Comparison of ENCODE assay signal across 32 cellular contexts in genomic region chr13:50025446-50025845, GRCh38. TPM values are rescaled to one million over a fixed set of nuclear protein-coding genes. Genes with fewer than 3 reads are reported as not detected.
DNase-seq lines count a peak whose midpoint lies in the region; ATAC-seq and TF ChIP-seq lines count a peak whose summit lies in the region.
"Had no signal": no experiment of that assay in that cellular context is flagged by ENCODE, and none has a peak within 500 bp of the region (broad histone marks: within the 10 kb centered on the region; RNA-seq: fewer than 3 reads in every experiment).

No MANE protein-coding gene starts in this region.

- POLR2A ChIA-PET in OCI-LY7 (lab: Charles Lee): no interaction called here
- POLR2A ChIA-PET in CD8-positive, alpha-beta T cell (lab: Charles Lee): no interaction called here

- H3K9me2 ChIP-seq in OCI-LY7 (ENCODE audit: insufficient read depth, low read length): no peaks in the 10 kb centered on the region

- BruUV-seq in OCI-LY7 (replicated peaks; lab: Mats Ljungman, UMichigan): TSS peak; percentile 18

- H3K27ac ChIP-seq in OCI-LY7 (ENCODE audit: low read depth, low read length, poor library complexity, severe bottlenecking): no peak overlapping the region
- peak overlapping the region; percentile 14 for H3K27ac ChIP-seq in neutrophil
- no peak overlapping the region for H3K27ac ChIP-seq in CD8-positive, alpha-beta T cell (ENCODE audit: low read depth, low read length)
- H3K27ac ChIP-seq: BLaER1, body of pancreas, HL-60, KMS-11, right lobe of liver, spleen, testis had no signal

- H3K4me1 ChIP-seq in OCI-LY7 (ENCODE audit: insufficient read depth, low read length, poor library complexity, severe bottlenecking): peaks cover 22% of the 10 kb centered on the region
- H3K4me1 ChIP-seq in neutrophil (ENCODE audit: control insufficient read depth in 1 of 2, insufficient read depth in 1 of 2, low read depth in 1 of 2, low read length in 1 of 2): peaks cover 7 to 10% of the 10 kb centered on the region in 2 experiments
- H3K4me1 ChIP-seq in CD8-positive, alpha-beta T cell (ENCODE audit: insufficient read depth, low read length): no peaks in the 10 kb centered on the region
- H3K4me1 ChIP-seq: BLaER1, body of pancreas, testis, uterus had no signal

- H3K4me3 Mint-ChIP-seq in effector memory CD8-positive, alpha-beta T cell: no peak overlapping the region
- H3K4me3 Mint-ChIP-seq in CD8-positive, alpha-beta T cell: no peak overlapping the region
- H3K4me3 Mint-ChIP-seq: activated B cell treated with CpG ODN at 0.5 μM for 24 hours; activated CD4-positive, alpha-beta T cell treated with anti-CD3 and anti-CD28 coated beads, Interleukin-2, amount 10 ng/mL, durations not matched to agents 7 days and 5 days; activated naive CD8-positive, alpha-beta T cell treated with anti-CD3 and anti-CD28 coated beads, Interleukin-2, amount 50 U/mL, for 24 hours; activated T-cell treated with anti-CD3 and anti-CD28 coated beads, Interleukin-2, amount 50 U/mL, for 4 hours; H9; immature natural killer cell; stimulated activated naive CD8-positive, alpha-beta T cell treated with anti-CD3 and anti-CD28 coated beads, Interleukin-15, Interleukin-2, amounts not matched to agents 100 ng/mL and 50 ng/mL, for 24 hours had no signal

- TF ChIP-seq CTCF in AG10803 (conservative IDR thresholded peaks at IDR 0.05; ENCODE audit: low read length) (no peak), OCI-LY7 (conservative IDR thresholded peaks at IDR 0.05; ENCODE audit: low read length) (no peak), neutrophil (IDR thresholded peaks at IDR 0.05) (no peak)
- TF ChIP-seq CTCF in CD8-positive, alpha-beta T cell (IDR thresholded peaks at IDR 0.05): no peak

- H3K36me3 Mint-ChIP-seq in effector memory CD8-positive, alpha-beta T cell (ENCODE audit: insufficient read depth): peaks cover 14% of the 10 kb centered on the region
- peaks cover 13% of the 10 kb centered on the region for H3K36me3 Mint-ChIP-seq in CD8-positive, alpha-beta T cell

- no peaks in the 10 kb centered on the region for H3K9me3 Mint-ChIP-seq in effector memory CD8-positive, alpha-beta T cell
- no peaks in the 10 kb centered on the region for H3K9me3 Mint-ChIP-seq in CD8-positive, alpha-beta T cell
- H3K9me3 Mint-ChIP-seq: activated B cell treated with CpG ODN at 0.5 μM for 24 hours; activated CD4-positive, alpha-beta T cell treated with anti-CD3 and anti-CD28 coated beads, Interleukin-2, amount 10 ng/mL, durations not matched to agents 7 days and 5 days; activated naive CD8-positive, alpha-beta T cell treated with anti-CD3 and anti-CD28 coated beads, Interleukin-2, amount 50 U/mL, for 24 hours; activated T-cell treated with anti-CD3 and anti-CD28 coated beads, Interleukin-2, amount 50 U/mL, for 4 hours; H9; immature natural killer cell; stimulated activated naive CD8-positive, alpha-beta T cell treated with anti-CD3 and anti-CD28 coated beads, Interleukin-15, Interleukin-2, amounts not matched to agents 100 ng/mL and 50 ng/mL, for 24 hours had no signal

- CTCF ChIA-PET in OCI-LY7 (lab: Charles Lee; ENCODE audit: unreplicated experiment): no interaction called here
- CTCF ChIA-PET in CD8-positive, alpha-beta T cell (lab: Charles Lee): interaction anchor here (0.7 kb wide), 1 partner anchor 70 kb away, joined by 3 read pairs; no protein-coding TSS in a partner anchor

- no peak for ATAC-seq in effector memory CD8-positive, alpha-beta T cell (replicated peaks)
- no peak for ATAC-seq in CD8-positive, alpha-beta T cell
- ATAC-seq in HG02610 (IDR thresholded peaks at IDR 0.05; ENCODE audit: unreplicated experiment): no peak
- ATAC-seq: activated naive CD8-positive, alpha-beta T cell treated with anti-CD3 and anti-CD28 coated beads, Interleukin-2, amount 50 U/mL, for 24 hours; activated T-cell treated with anti-CD3 and anti-CD28 coated beads, Interleukin-2, amount 50 U/mL, for 4 hours; body of pancreas; right lobe of liver; Right ventricle myocardium inferior had no signal

- peaks cover 4% of the 10 kb centered on the region; the same call in 1 of the 2 replicates for H4K20me1 ChIP-seq in OCI-LY7 (ENCODE audit: insufficient read depth, low read length)
- H4K20me1 ChIP-seq: BLaER1 had no signal

- no peaks in the 10 kb centered on the region for H3K9me3 ChIP-seq in OCI-LY7 (ENCODE audit: low read length)
- no peaks in the 10 kb centered on the region for H3K9me3 ChIP-seq in neutrophil
- no peaks in the 10 kb centered on the region for H3K9me3 ChIP-seq in CD8-positive, alpha-beta T cell (ENCODE audit: low read length)
- H3K9me3 ChIP-seq: BLaER1, body of pancreas, right lobe of liver, spleen, testis, uterus had no signal

- H3K27me3 ChIP-seq in neutrophil: no peaks in the 10 kb centered on the region
- no peaks in the 10 kb centered on the region for H3K27me3 ChIP-seq in CD8-positive, alpha-beta T cell (ENCODE audit: insufficient read depth, low read length)
- H3K27me3 ChIP-seq: BLaER1, body of pancreas, right lobe of liver, spleen, testis, uterus had no signal

- DNase-seq in AG10803 (ENCODE audit: low read depth) (peak; percentile 3), OCI-LY7 (ENCODE audit: low spot score) (no peak), NCI-H524 treated with DMSO at 0.1 percent for 48 hours (lab: John Stamatoyannopoulos, UW) (no peak)
- no peak for DNase-seq in effector memory CD8-positive, alpha-beta T cell
- no peak for DNase-seq in CD8-positive, alpha-beta T cell
- DNase-seq: activated B cell treated with CpG ODN at 0.5 μM for 24 hours; activated CD4-positive, alpha-beta T cell treated with anti-CD3 and anti-CD28 coated beads, Interleukin-2, amount 10 ng/mL, durations not matched to agents 7 days and 5 days; activated naive CD8-positive, alpha-beta T cell treated with anti-CD3 and anti-CD28 coated beads, Interleukin-2, amount 50 U/mL, for 24 hours; activated T-cell treated with anti-CD3 and anti-CD28 coated beads, Interleukin-2, amount 50 U/mL, for 4 hours; body of pancreas; cerebellar nuclear complex; DMS153; H9; immature natural killer cell; mesendoderm; NCI-H2081; NCI-H526; NK-92 treated with Interleukin-12 subunit alpha and Interleukin-12 subunit beta, amount 100 ng/mL, for 24 hours; right lobe of liver; spleen; stimulated activated CD4-positive, alpha-beta T cell treated with anti-CD3 and anti-CD28 coated beads, Interleukin-2, amount 100 ng/mL, for 24 hours; T1000; testis; uterus had no signal

- no peaks in the 10 kb centered on the region for H3K79me2 ChIP-seq in OCI-LY7 (ENCODE audit: insufficient read depth, low read depth, low read length)

- H3K4me2 ChIP-seq in OCI-LY7 (ENCODE audit: low read length): no peak overlapping the region
- H3K4me2 ChIP-seq: BLaER1, KMS-11 had no signal

- H3K27me3 Mint-ChIP-seq in effector memory CD8-positive, alpha-beta T cell: no peaks in the 10 kb centered on the region
- no peaks in the 10 kb centered on the region for H3K27me3 Mint-ChIP-seq in CD8-positive, alpha-beta T cell (ENCODE audit: low read depth)
- H3K27me3 Mint-ChIP-seq: activated B cell treated with CpG ODN at 0.5 μM for 24 hours; activated CD4-positive, alpha-beta T cell treated with anti-CD3 and anti-CD28 coated beads, Interleukin-2, amount 10 ng/mL, durations not matched to agents 7 days and 5 days; activated naive CD8-positive, alpha-beta T cell treated with anti-CD3 and anti-CD28 coated beads, Interleukin-2, amount 50 U/mL, for 24 hours; progenitor cell of endocrine pancreas; stimulated activated naive CD8-positive, alpha-beta T cell treated with anti-CD3 and anti-CD28 coated beads, Interleukin-15, Interleukin-2, amounts not matched to agents 100 ng/mL and 50 ng/mL, for 24 hours had no signal

- H3K36me3 ChIP-seq in OCI-LY7 (ENCODE audit: insufficient read depth, low read length): peaks cover 72% of the 10 kb centered on the region
- H3K36me3 ChIP-seq in neutrophil: peaks cover 52% of the 10 kb centered on the region
- no peaks in the 10 kb centered on the region for H3K36me3 ChIP-seq in CD8-positive, alpha-beta T cell (ENCODE audit: insufficient read depth, low read length)
- H3K36me3 ChIP-seq: uterus had no signal

- peak overlapping the region; percentile 10 to 22 for H3K27ac Mint-ChIP-seq in effector memory CD8-positive, alpha-beta T cell
- no peak overlapping the region for H3K27ac Mint-ChIP-seq in CD8-positive, alpha-beta T cell
- H3K27ac Mint-ChIP-seq: activated B cell treated with CpG ODN at 0.5 μM for 24 hours; activated CD4-positive, alpha-beta T cell treated with anti-CD3 and anti-CD28 coated beads, Interleukin-2, amount 10 ng/mL, durations not matched to agents 7 days and 5 days; activated naive CD8-positive, alpha-beta T cell treated with anti-CD3 and anti-CD28 coated beads, Interleukin-2, amount 50 U/mL, for 24 hours; H9; progenitor cell of endocrine pancreas; stimulated activated naive CD8-positive, alpha-beta T cell treated with anti-CD3 and anti-CD28 coated beads, Interleukin-15, Interleukin-2, amounts not matched to agents 100 ng/mL and 50 ng/mL, for 24 hours had no signal

- intact Hi-C loops in OCI-LY7 (cut with micrococcal nuclease; ENCODE audit: unreplicated experiment): no loop called here
- intact Hi-C loops in CD8-positive, alpha-beta T cell (cut with DNase I, micrococcal nuclease): no loop called here

- H3K4me3 ChIP-seq in AG10803 (ENCODE audit: low read length) (no peak overlapping the region), OCI-LY7 (ENCODE audit: low read depth, low read length, poor library complexity, severe bottlenecking) (no peak overlapping the region), neutrophil (ENCODE audit: low read depth in 1 of 2, low read length in 1 of 2) (no peak overlapping the region)
- H3K4me3 ChIP-seq in CD8-positive, alpha-beta T cell (ENCODE audit: low read depth, low read length): no peak overlapping the region
- H3K4me3 ChIP-seq: BLaER1, body of pancreas, right lobe of liver, spleen, testis, uterus had no signal

- no peaks in the 10 kb centered on the region for H3K4me1 Mint-ChIP-seq in effector memory CD8-positive, alpha-beta T cell (ENCODE audit: low read depth in 2 of 2)
- no peaks in the 10 kb centered on the region for H3K4me1 Mint-ChIP-seq in CD8-positive, alpha-beta T cell (ENCODE audit: low read depth)
- H3K4me1 Mint-ChIP-seq: activated CD4-positive, alpha-beta T cell treated with anti-CD3 and anti-CD28 coated beads, Interleukin-2, amount 10 ng/mL, durations not matched to agents 7 days and 5 days; H9 had no signal

- no peak overlapping the region for H2AFZ ChIP-seq in OCI-LY7 (ENCODE audit: low read length)

RNA-seq across cellular contexts. Expression of gene KCNRG, which starts 10.2 kb away (rescaled TPM):
- total RNA-seq in OCI-LY7 (2014; rRNA removed; shearing (Covaris generic)): 0.28 TPM in 1 of 2 replicates, not detected in the other
- not detected in 2 replicates for total RNA-seq in OCI-LY7 (2022)
- total RNA-seq in CD8-positive, alpha-beta T cell: under 1 TPM in 1 of 2 experiments, not detected in 1; 0.73 TPM

RNA-seq across cellular contexts. Expression of gene TRIM13, which starts 28.6 kb away (rescaled TPM):
- 9.5 and 12.5 TPM in 2 replicates for total RNA-seq in OCI-LY7 (2014; rRNA removed; shearing (Covaris generic))
- total RNA-seq in OCI-LY7 (2022): 13.8 and 14.3 TPM in 2 replicates
- total RNA-seq in CD8-positive, alpha-beta T cell: 10 to 100 TPM; 24.0 to 24.4 TPM
